ENCODE assay signal across 15 cellular contexts in genomic region chr1:30998171-30998570, GRCh38.
"Had no signal": no experiment of that assay in that cellular context is flagged by ENCODE, and none has a peak within 500 bp of the region (broad histone marks: within the 10 kb centered on the region; RNA-seq: fewer than 3 reads in every experiment).

No MANE protein-coding gene starts in this region.

- H3K9me3 Mint-ChIP-seq: nephron had no signal

- DNase-seq: activated CD4-positive, alpha-beta T cell treated with anti-CD3 and anti-CD28 coated beads for 36 hours; activated gamma-delta T cell treated with Interleukin-2 at 50 U/mL for 16 hours; activated T-cell treated with anti-CD3 and anti-CD28 coated beads, Interleukin-2, amount 50 U/mL, for 1 hour; caudate nucleus; cortex of kidney; effector CD8-positive, alpha-beta T cell; hippocampal formation; left ventricle myocardium superior; mesenchymal stem cell; sigmoid colon; stimulated activated CD4-positive, alpha-beta T cell treated with anti-CD3 and anti-CD28 coated beads, Interleukin-12 subunit alpha, Interleukin-12 subunit beta, amount 100 ng/mL, for 4 hours; stimulated activated CD4-positive, alpha-beta T cell treated with anti-CD3 and anti-CD28 coated beads, Interleukin-2, amount 100 ng/mL, for 48 hours; T1000; tibial artery had no signal

- ATAC-seq: activated CD4-positive, alpha-beta T cell treated with anti-CD3 and anti-CD28 coated beads for 36 hours; left ventricle myocardium superior had no signal

- H3K27me3 Mint-ChIP-seq: activated CD4-positive, alpha-beta T cell treated with anti-CD3 and anti-CD28 coated beads for 36 hours had no signal

- H3K4me3 Mint-ChIP-seq: activated CD4-positive, alpha-beta T cell treated with anti-CD3 and anti-CD28 coated beads for 36 hours; nephron had no signal

- H3K27ac Mint-ChIP-seq: activated CD4-positive, alpha-beta T cell treated with anti-CD3 and anti-CD28 coated beads for 36 hours had no signal
